Comparison of ENCODE assay signal across 13 cellular contexts in genomic region chr10:100506596-100507356, GRCh38. TPM values are rescaled to one million over a fixed set of nuclear protein-coding genes. Genes with fewer than 3 reads are reported as not detected.
DNase-seq lines count a peak whose midpoint lies in the region; ATAC-seq and TF ChIP-seq lines count a peak whose summit lies in the region.
"Had no signal": no experiment of that assay in that cellular context is flagged by ENCODE, and none has a peak within 500 bp of the region (broad histone marks: within the 10 kb centered on the region; RNA-seq: fewer than 3 reads in every experiment).

No MANE protein-coding gene starts in this region.

- peak overlapping the region; percentile 79 for H3K27ac Mint-ChIP-seq in activated naive CD4-positive, alpha-beta T cell treated with anti-CD3 and anti-CD28 coated beads, Interleukin-2, amount 50 U/mL, for 24 hours
- H3K27ac Mint-ChIP-seq in stimulated activated effector memory CD8-positive, alpha-beta T cell treated with anti-CD3 and anti-CD28 coated beads, Interleukin-12 subunit alpha, Interleukin-12 subunit beta, amount 100 ng/mL, for 72 hours: peak overlapping the region; percentile 91

- ATAC-seq in PC-3 (peak; percentile 93), HG03439 (IDR thresholded peaks at IDR 0.05; ENCODE audit: unreplicated experiment) (no peak)
- ATAC-seq in stimulated activated effector memory CD8-positive, alpha-beta T cell treated with anti-CD3 and anti-CD28 coated beads, Interleukin-12 subunit alpha, Interleukin-12 subunit beta, amount 100 ng/mL, for 72 hours: peak; percentile 82

- peaks cover 5% of the 10 kb centered on the region; the same call in 1 of the 2 replicates for H3K4me1 ChIP-seq in PC-3 (ENCODE audit: insufficient read depth, low read length)

- no peaks in the 10 kb centered on the region for H4K20me1 ChIP-seq in PC-3 (ENCODE audit: low read length)

- no peak overlapping the region for H3K9ac ChIP-seq in PC-3 (ENCODE audit: low read length)
- H3K9ac ChIP-seq: BLaER1 treated with 17β-estradiol and CSF1 and Interleukin-3, amounts not matched to agents 10 nM and 100 nM had no signal

- no peaks in the 10 kb centered on the region; the same call in 1 of the 2 replicates for H3K36me3 ChIP-seq in PC-3 (ENCODE audit: low read depth, low read length)

- BruUV-seq in PC-3 (replicated peaks; lab: Mats Ljungman, UMichigan): no TSS peak

- H2AFZ ChIP-seq in PC-3 (ENCODE audit: low read length): no peak overlapping the region

- H3K9me3 Mint-ChIP-seq in activated naive CD4-positive, alpha-beta T cell treated with anti-CD3 and anti-CD28 coated beads, Interleukin-2, amount 50 U/mL, for 24 hours: no peaks in the 10 kb centered on the region
- no peaks in the 10 kb centered on the region for H3K9me3 Mint-ChIP-seq in stimulated activated effector memory CD8-positive, alpha-beta T cell treated with anti-CD3 and anti-CD28 coated beads, Interleukin-12 subunit alpha, Interleukin-12 subunit beta, amount 100 ng/mL, for 72 hours

- no peaks in the 10 kb centered on the region for H3K27me3 Mint-ChIP-seq in activated naive CD4-positive, alpha-beta T cell treated with anti-CD3 and anti-CD28 coated beads, Interleukin-2, amount 50 U/mL, for 24 hours

- H3K79me2 ChIP-seq in PC-3 (ENCODE audit: low read length): no peaks in the 10 kb centered on the region

- H3F3A ChIP-seq in PC-3 (ENCODE audit: low read length, unreplicated experiment): no peaks in the 10 kb centered on the region

- no peaks in the 10 kb centered on the region for H3K27me3 ChIP-seq in PC-3 (ENCODE audit: low read length)
- H3K27me3 ChIP-seq: BLaER1 treated with 17β-estradiol and CSF1 and Interleukin-3, amounts not matched to agents 10 nM and 100 nM had no signal

- H3K9me3 ChIP-seq in PC-3 (ENCODE audit: low read length): no peaks in the 10 kb centered on the region
- H3K9me3 ChIP-seq: BLaER1 treated with 17β-estradiol and CSF1 and Interleukin-3, amounts not matched to agents 10 nM and 100 nM had no signal

- peaks cover 62% of the 10 kb centered on the region for H3K4me1 Mint-ChIP-seq in activated naive CD4-positive, alpha-beta T cell treated with anti-CD3 and anti-CD28 coated beads, Interleukin-2, amount 50 U/mL, for 24 hours
- H3K4me1 Mint-ChIP-seq in stimulated activated effector memory CD8-positive, alpha-beta T cell treated with anti-CD3 and anti-CD28 coated beads, Interleukin-12 subunit alpha, Interleukin-12 subunit beta, amount 100 ng/mL, for 72 hours: peaks cover 63% of the 10 kb centered on the region

- intact Hi-C loops in PC-3 (cut with micrococcal nuclease): no loop called here

- DNase-seq in activated naive CD4-positive, alpha-beta T cell treated with anti-CD3 and anti-CD28 coated beads, Interleukin-2, amount 50 U/mL, for 16 hours: no peak
- peak; percentile 70 for DNase-seq in PC-3
- DNase-seq in amniotic epithelial cell (ENCODE audit: low read depth): peak; percentile 83
- DNase-seq in stimulated activated effector memory CD8-positive, alpha-beta T cell treated with anti-CD3 and anti-CD28 coated beads, Interleukin-12 subunit alpha, Interleukin-12 subunit beta, amount 100 ng/mL, for 72 hours (ENCODE audit: low spot score in 2 of 2): no peak
- no peak for DNase-seq in middle frontal gyrus (ENCODE audit: extremely low spot score, low spot score)
- DNase-seq in stimulated activated CD4-positive, alpha-beta T cell treated with anti-CD3 and anti-CD28 coated beads, Interleukin-4, amount 100 ng/mL, for 1 hour: no peak
- DNase-seq: central memory CD4-positive, alpha-beta T cell; H7; NCI-H524 had no signal

- H3K36me3 Mint-ChIP-seq in activated naive CD4-positive, alpha-beta T cell treated with anti-CD3 and anti-CD28 coated beads, Interleukin-2, amount 50 U/mL, for 24 hours: peaks cover 14% of the 10 kb centered on the region
- H3K36me3 Mint-ChIP-seq in stimulated activated effector memory CD8-positive, alpha-beta T cell treated with anti-CD3 and anti-CD28 coated beads, Interleukin-12 subunit alpha, Interleukin-12 subunit beta, amount 100 ng/mL, for 72 hours: peaks cover 61% of the 10 kb centered on the region

- no peak overlapping the region for H3K27ac ChIP-seq in PC-3 (ENCODE audit: low read length)
- H3K27ac ChIP-seq: BLaER1 treated with 17β-estradiol and CSF1 and Interleukin-3, amounts not matched to agents 10 nM and 100 nM had no signal

- H3K9me2 ChIP-seq in PC-3 (replicated peaks; ENCODE audit: low read length): no peaks in the 10 kb centered on the region

- no peak overlapping the region for H3K4me3 ChIP-seq in PC-3 (ENCODE audit: low read length)
- H3K4me3 ChIP-seq: BLaER1 treated with 17β-estradiol and CSF1 and Interleukin-3, amounts not matched to agents 10 nM and 100 nM had no signal

- no peak for TF ChIP-seq CTCF in PC-3 (conservative IDR thresholded peaks at IDR 0.05; ENCODE audit: low read depth, low read length)

- CTCF ChIA-PET in PC-3 (lab: Charles Lee): no interaction called here

- H3K4me3 Mint-ChIP-seq in activated naive CD4-positive, alpha-beta T cell treated with anti-CD3 and anti-CD28 coated beads, Interleukin-2, amount 50 U/mL, for 24 hours: peak overlapping the region; percentile 39
- peak overlapping the region; percentile 57 for H3K4me3 Mint-ChIP-seq in stimulated activated effector memory CD8-positive, alpha-beta T cell treated with anti-CD3 and anti-CD28 coated beads, Interleukin-12 subunit alpha, Interleukin-12 subunit beta, amount 100 ng/mL, for 72 hours

- H3K4me2 ChIP-seq in PC-3 (ENCODE audit: low read length): no peak overlapping the region
- H3K4me2 ChIP-seq: BLaER1 treated with 17β-estradiol and CSF1 and Interleukin-3, amounts not matched to agents 10 nM and 100 nM had no signal

- POLR2A ChIA-PET in PC-3 (lab: Charles Lee; ENCODE audit: unreplicated experiment): no interaction called here

RNA-seq across cellular contexts. Expression of gene SEC31B, which starts 12.9 kb away (rescaled TPM):
- total RNA-seq in PC-3 (2014; rRNA removed): 1.5 and 1.6 TPM in 2 replicates

RNA-seq across cellular contexts. Expression of gene NDUFB8, which starts 22.9 kb away (rescaled TPM):
- total RNA-seq in PC-3 (2014; rRNA removed): 365 and 399 TPM in 2 replicates

RNA-seq across cellular contexts. Expression of gene HIF1AN, which starts 29.0 kb away (rescaled TPM):
- 4.5 TPM in 2 replicates for total RNA-seq in PC-3 (2014; rRNA removed)

RNA-seq across cellular contexts. Expression of gene WNT8B, which starts 44.0 kb away (rescaled TPM):
- total RNA-seq in PC-3 (2014; rRNA removed): 0.29 TPM in 1 of 2 replicates, not detected in the other
- total RNA-seq: activated CD8-positive, alpha-beta memory T cell treated with anti-CD3 and anti-CD28 coated beads for 36 hours had no signal

Comparison
In these comparisons a context has a peak if more than half of its experiments do, and no peak if none do; other contexts are left out.
1. DNase-seq: peak in PC-3 (single experiment) and amniotic epithelial cell (single experiment); none in activated naive CD4-positive, alpha-beta T cell treated with anti-CD3 and anti-CD28 coated beads, Interleukin-2, amount 50 U/mL, for 16 hours (single experiment), stimulated activated effector memory CD8-positive, alpha-beta T cell treated with anti-CD3 and anti-CD28 coated beads, Interleukin-12 subunit alpha, Interleukin-12 subunit beta, amount 100 ng/mL, for 72 hours (0 of 2), middle frontal gyrus (single experiment) and stimulated activated CD4-positive, alpha-beta T cell treated with anti-CD3 and anti-CD28 coated beads, Interleukin-4, amount 100 ng/mL, for 1 hour (single experiment).